Comparison of ENCODE assay signal across 8 cellular contexts in the genomic region with DNA sequence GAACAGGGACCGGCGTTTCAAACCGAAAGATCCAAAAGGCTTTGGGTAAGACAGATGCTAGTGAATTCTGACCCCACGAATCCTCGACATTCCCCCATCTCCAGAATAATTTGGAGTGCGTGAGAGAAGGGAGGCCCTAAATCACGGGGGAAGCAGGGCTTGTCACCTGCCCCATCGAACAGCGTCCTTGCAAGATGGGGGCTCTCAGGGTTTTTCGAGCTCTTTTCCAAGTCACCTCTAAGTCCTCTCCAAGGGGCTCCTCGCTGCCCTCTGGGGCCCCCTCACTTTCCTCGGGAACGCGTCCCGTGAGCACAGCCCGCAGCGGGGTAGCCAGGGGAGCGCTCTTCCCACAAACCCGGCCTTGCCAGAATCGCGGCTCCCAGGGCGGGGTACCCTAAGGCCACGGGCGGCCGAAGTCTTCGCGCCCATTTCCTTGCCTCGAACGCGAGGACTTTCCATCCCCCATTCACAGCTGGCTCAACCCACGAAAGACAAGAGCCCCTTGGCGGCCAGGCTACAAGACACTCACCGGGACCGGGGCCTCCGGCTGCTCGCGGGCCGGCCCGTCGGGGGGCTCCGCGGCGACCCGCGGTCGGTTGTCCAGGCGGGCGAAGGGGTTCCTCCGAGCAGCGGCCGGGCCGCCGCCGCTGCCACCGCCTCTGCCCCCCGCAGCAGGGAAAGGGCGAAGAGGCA. TPM values are rescaled to one million over a fixed set of nuclear protein-coding genes. Genes with fewer than 3 reads are reported as not detected.
A peak's percentile ranks its signal among the peaks of the same experiment; 100 is the strongest.
DNase-seq lines count a peak whose midpoint lies in the region; ATAC-seq and TF ChIP-seq lines count a peak whose summit lies in the region.

No MANE protein-coding gene starts in this region.

- no peaks in the 10 kb centered on the region for H3K27me3 Mint-ChIP-seq in activated naive CD8-positive, alpha-beta T cell treated with anti-CD3 and anti-CD28 coated beads, Interleukin-2, amount 10 ng/mL, durations not matched to agents 7 days and 5 days

- H3K27ac ChIP-seq in AG04450 (ENCODE audit: low read depth, low read length) (peak overlapping the region; percentile 52), heart right ventricle (peak overlapping the region in 9 of 10 donors; percentile 77 to 94 (median 90))

- H3K36me3 ChIP-seq in heart right ventricle = peaks cover 0 to 30% (median 0%) of the 10 kb centered on the region in 9 donors

- H3K4me3 ChIP-seq in AG04450 (ENCODE audit: low read depth, low read length) (peak overlapping the region; percentile 83), heart right ventricle (peak overlapping the region; percentile 54 to 92 (median 76))

- peak overlapping the region; percentile 89 for H3K27ac Mint-ChIP-seq in activated naive CD8-positive, alpha-beta T cell treated with anti-CD3 and anti-CD28 coated beads, Interleukin-2, amount 10 ng/mL, durations not matched to agents 7 days and 5 days

- peaks cover 18% of the 10 kb centered on the region for H3K36me3 Mint-ChIP-seq in activated naive CD8-positive, alpha-beta T cell treated with anti-CD3 and anti-CD28 coated beads, Interleukin-2, amount 10 ng/mL, durations not matched to agents 7 days and 5 days

- CTCF ChIA-PET in AG04450 (lab: Charles Lee) = interaction anchor here (0.6 to 5.3 kb wide), 3 partner anchors 10 to 18 kb away, joined by 3 to 47 read pairs (median 3); no protein-coding TSS in a partner anchor

- WGBS in heart right ventricle, 2 donors = 2% methylated on average over 51 to 57 of the region's 57 CpGs

- DNase-seq in AG04450 (ENCODE audit: low read depth, low spot score) (no peak), GM03348 (ENCODE audit: low spot score) (peak; percentile 55), NCI-H1092 treated with DMSO at 0.1 percent for 48 hours (lab: John Stamatoyannopoulos, UW) (peak; percentile 51), heart right ventricle (peak; percentile 26 to 30), posterior cingulate gyrus (peak in 8 of 10 donors; percentile 16 to 89 (median 20))
- DNase-seq in activated naive CD8-positive, alpha-beta T cell treated with anti-CD3 and anti-CD28 coated beads, Interleukin-2, amount 10 ng/mL, durations not matched to agents 7 days and 5 days = no peak

- peaks cover 25% of the 10 kb centered on the region for H3K4me1 Mint-ChIP-seq in activated naive CD8-positive, alpha-beta T cell treated with anti-CD3 and anti-CD28 coated beads, Interleukin-2, amount 10 ng/mL, durations not matched to agents 7 days and 5 days

- peak; percentile 30 for ATAC-seq in HG02610 (IDR thresholded peaks at IDR 0.05; ENCODE audit: unreplicated experiment)
- ATAC-seq in activated naive CD8-positive, alpha-beta T cell treated with anti-CD3 and anti-CD28 coated beads, Interleukin-2, amount 10 ng/mL, durations not matched to agents 7 days and 5 days (ENCODE audit: low read depth) = peak; percentile 29
- ATAC-seq in heart right ventricle = peak; percentile 11 to 44 (median 26)
- no peak for ATAC-seq in HG03469 (IDR thresholded peaks at IDR 0.05; ENCODE audit: unreplicated experiment)

- H3K9me3 Mint-ChIP-seq in activated naive CD8-positive, alpha-beta T cell treated with anti-CD3 and anti-CD28 coated beads, Interleukin-2, amount 10 ng/mL, durations not matched to agents 7 days and 5 days = no peaks in the 10 kb centered on the region

- intact Hi-C loops in heart right ventricle (cut with DNase I) (loop anchor here in 3 of 10 donors (1.0 to 5.0 kb wide), 2 partner anchors 45 to 46 kb away; a partner anchor contains a TSS), posterior cingulate gyrus (cut with DNase I) (loop anchor here (2.0 to 5.0 kb wide), 2 partner anchors 46 to 55 kb away; a partner anchor contains a TSS)

- peaks cover 0 to 22% (median 16%) of the 10 kb centered on the region in 9 donors for H3K4me1 ChIP-seq in heart right ventricle

- H3K27me3 ChIP-seq in AG04450 (ENCODE audit: control insufficient read depth, insufficient read depth, low read length) = no peaks in the 10 kb centered on the region
- no peaks in the 10 kb centered on the region for H3K27me3 ChIP-seq in heart right ventricle

- no peaks in the 10 kb centered on the region for H3K9me3 ChIP-seq in AG04450 (ENCODE audit: control insufficient read depth, insufficient read depth, low read length)
- H3K9me3 ChIP-seq in heart right ventricle = no peaks in the 10 kb centered on the region

- peak overlapping the region; percentile 92 for H3K4me3 Mint-ChIP-seq in activated naive CD8-positive, alpha-beta T cell treated with anti-CD3 and anti-CD28 coated beads, Interleukin-2, amount 10 ng/mL, durations not matched to agents 7 days and 5 days

- no peak for TF ChIP-seq CTCF in AG04450 (IDR thresholded peaks at IDR 0.05; ENCODE audit: low read depth, low read length)
- TF ChIP-seq CTCF in heart right ventricle (IDR thresholded peaks at IDR 0.05) = no peak

- POLR2A ChIA-PET in AG04450 (lab: Yijun Ruan, JAX) = interaction anchor here (0.9 to 1.2 kb wide), 3 partner anchors 9 to 108 kb away, joined by 3 to 6 read pairs (median 4); a partner anchor contains a TSS
- POLR2A ChIA-PET in activated naive CD8-positive, alpha-beta T cell treated with anti-CD3 and anti-CD28 coated beads, Interleukin-2, amount 10 ng/mL, durations not matched to agents 7 days and 5 days (lab: Charles Lee) = interaction anchor here (0.8 to 2.6 kb wide), 15 partner anchors 9 to 226 kb away, joined by 3 to 36 read pairs (median 5); a partner anchor contains a TSS

RNA-seq across cellular contexts. Expression of a gene that starts 0.5 kb away (rescaled TPM):
- 15.2 and 20.7 TPM in 2 replicates for polyA plus RNA-seq in AG04450 (2011; rRNA removed)
- 5.4 and 9.9 TPM in 2 replicates for polyA minus RNA-seq in AG04450 (2011; rRNA and poly(A)+ RNA removed)
- total RNA-seq in activated naive CD8-positive, alpha-beta T cell treated with anti-CD3 and anti-CD28 coated beads, Interleukin-2, amount 10 ng/mL, durations not matched to agents 7 days and 5 days = 10 to 100 TPM; 29.0 to 33.6 TPM
- 1 to 10 TPM; 3.3 to 6.9 (median 5.5) TPM for total RNA-seq in heart right ventricle
- polyA plus RNA-seq in heart right ventricle = 10 to 100 TPM; 13.2 to 17.9 TPM

RNA-seq across cellular contexts. Expression of a gene that starts 45.1 kb away (rescaled TPM):
- polyA plus RNA-seq in AG04450 (2011; rRNA removed) (103 and 113 TPM in 2 replicates), heart right ventricle (100 to 1,000 TPM in 1 of 2 donors, 10 to 100 TPM in 1; 53.6 to 235 TPM)
- 184 and 191 TPM in 2 replicates for polyA minus RNA-seq in AG04450 (2011; rRNA and poly(A)+ RNA removed)
- 100 to 1,000 TPM; 357 to 376 TPM for total RNA-seq in activated naive CD8-positive, alpha-beta T cell treated with anti-CD3 and anti-CD28 coated beads, Interleukin-2, amount 10 ng/mL, durations not matched to agents 7 days and 5 days
- total RNA-seq in heart right ventricle = 100 to 1,000 TPM; 137 to 176 (median 156) TPM

RNA-seq across cellular contexts. Expression of a gene that starts 46.0 kb away (rescaled TPM):
- polyA plus RNA-seq in AG04450 (2011; rRNA removed) (26.1 and 31.4 TPM in 2 replicates), heart right ventricle (10 to 100 TPM; 11.3 to 26.0 TPM)
- polyA minus RNA-seq in AG04450 (2011; rRNA and poly(A)+ RNA removed) = 22.9 and 29.1 TPM in 2 replicates
- total RNA-seq in activated naive CD8-positive, alpha-beta T cell treated with anti-CD3 and anti-CD28 coated beads, Interleukin-2, amount 10 ng/mL, durations not matched to agents 7 days and 5 days = 100 to 1,000 TPM; 102 to 117 TPM
- 10 to 100 TPM; 30.7 to 52.6 (median 46.3) TPM for total RNA-seq in heart right ventricle

RNA-seq across cellular contexts. Expression of a gene that starts 53.6 kb away (rescaled TPM):
- polyA plus RNA-seq in AG04450 (2011; rRNA removed) (43.9 and 58.4 TPM in 2 replicates), heart right ventricle (10 to 100 TPM; 15.3 to 31.8 TPM)
- polyA minus RNA-seq in AG04450 (2011; rRNA and poly(A)+ RNA removed) = 23.8 and 40.5 TPM in 2 replicates
- 10 to 100 TPM; 39.2 to 45.7 TPM for total RNA-seq in activated naive CD8-positive, alpha-beta T cell treated with anti-CD3 and anti-CD28 coated beads, Interleukin-2, amount 10 ng/mL, durations not matched to agents 7 days and 5 days
- 10 to 100 TPM; 19.0 to 29.8 (median 26.0) TPM for total RNA-seq in heart right ventricle

RNA-seq across cellular contexts. Expression of a gene that starts 54.4 kb away (rescaled TPM):
- polyA plus RNA-seq in AG04450 (2011; rRNA removed) (51.5 and 54.3 TPM in 2 replicates), heart right ventricle (10 to 100 TPM; 14.6 to 20.0 TPM)
- 70.0 and 92.0 TPM in 2 replicates for polyA minus RNA-seq in AG04450 (2011; rRNA and poly(A)+ RNA removed)
- 1 to 10 TPM; 2.3 to 4.6 TPM for total RNA-seq in activated naive CD8-positive, alpha-beta T cell treated with anti-CD3 and anti-CD28 coated beads, Interleukin-2, amount 10 ng/mL, durations not matched to agents 7 days and 5 days
- 10 to 100 TPM; 25.0 to 47.3 (median 33.2) TPM for total RNA-seq in heart right ventricle

Comparison
In these comparisons a context has a peak if more than half of its experiments do, and no peak if none do; other contexts are left out.
1. DNase-seq: peak in GM03348 (single experiment), NCI-H1092 treated with DMSO at 0.1 percent for 48 hours (single experiment), heart right ventricle (2 of 2) and posterior cingulate gyrus (8 of 10); none in AG04450 (single experiment) and activated naive CD8-positive, alpha-beta T cell treated with anti-CD3 and anti-CD28 coated beads, Interleukin-2, amount 10 ng/mL, durations not matched to agents 7 days and 5 days (single experiment).